1 cellular context compared by ENCODE assay signal in genomic region chr17:40411821-40412220, GRCh38.
A peak's percentile ranks its signal among the peaks of the same experiment; 100 is the strongest.
TF ChIP-seq lines count a peak whose summit lies in the region.

No MANE protein-coding gene starts in this region.

TF ChIP-seq in HepG2, 621 proteins besides CTCF, POLR2A, EP300 and RAD21:
- no peak for TF ChIP-seq ARID5B (CRISPR knock-in tag; IDR thresholded peaks at IDR 0.05)
- TF ChIP-seq TEAD3 (CRISPR knock-in tag; optimal IDR thresholded peaks at IDR 0.05; ENCODE audit: borderline replicate concordance), result no peak
- TF ChIP-seq, protein P1, sequence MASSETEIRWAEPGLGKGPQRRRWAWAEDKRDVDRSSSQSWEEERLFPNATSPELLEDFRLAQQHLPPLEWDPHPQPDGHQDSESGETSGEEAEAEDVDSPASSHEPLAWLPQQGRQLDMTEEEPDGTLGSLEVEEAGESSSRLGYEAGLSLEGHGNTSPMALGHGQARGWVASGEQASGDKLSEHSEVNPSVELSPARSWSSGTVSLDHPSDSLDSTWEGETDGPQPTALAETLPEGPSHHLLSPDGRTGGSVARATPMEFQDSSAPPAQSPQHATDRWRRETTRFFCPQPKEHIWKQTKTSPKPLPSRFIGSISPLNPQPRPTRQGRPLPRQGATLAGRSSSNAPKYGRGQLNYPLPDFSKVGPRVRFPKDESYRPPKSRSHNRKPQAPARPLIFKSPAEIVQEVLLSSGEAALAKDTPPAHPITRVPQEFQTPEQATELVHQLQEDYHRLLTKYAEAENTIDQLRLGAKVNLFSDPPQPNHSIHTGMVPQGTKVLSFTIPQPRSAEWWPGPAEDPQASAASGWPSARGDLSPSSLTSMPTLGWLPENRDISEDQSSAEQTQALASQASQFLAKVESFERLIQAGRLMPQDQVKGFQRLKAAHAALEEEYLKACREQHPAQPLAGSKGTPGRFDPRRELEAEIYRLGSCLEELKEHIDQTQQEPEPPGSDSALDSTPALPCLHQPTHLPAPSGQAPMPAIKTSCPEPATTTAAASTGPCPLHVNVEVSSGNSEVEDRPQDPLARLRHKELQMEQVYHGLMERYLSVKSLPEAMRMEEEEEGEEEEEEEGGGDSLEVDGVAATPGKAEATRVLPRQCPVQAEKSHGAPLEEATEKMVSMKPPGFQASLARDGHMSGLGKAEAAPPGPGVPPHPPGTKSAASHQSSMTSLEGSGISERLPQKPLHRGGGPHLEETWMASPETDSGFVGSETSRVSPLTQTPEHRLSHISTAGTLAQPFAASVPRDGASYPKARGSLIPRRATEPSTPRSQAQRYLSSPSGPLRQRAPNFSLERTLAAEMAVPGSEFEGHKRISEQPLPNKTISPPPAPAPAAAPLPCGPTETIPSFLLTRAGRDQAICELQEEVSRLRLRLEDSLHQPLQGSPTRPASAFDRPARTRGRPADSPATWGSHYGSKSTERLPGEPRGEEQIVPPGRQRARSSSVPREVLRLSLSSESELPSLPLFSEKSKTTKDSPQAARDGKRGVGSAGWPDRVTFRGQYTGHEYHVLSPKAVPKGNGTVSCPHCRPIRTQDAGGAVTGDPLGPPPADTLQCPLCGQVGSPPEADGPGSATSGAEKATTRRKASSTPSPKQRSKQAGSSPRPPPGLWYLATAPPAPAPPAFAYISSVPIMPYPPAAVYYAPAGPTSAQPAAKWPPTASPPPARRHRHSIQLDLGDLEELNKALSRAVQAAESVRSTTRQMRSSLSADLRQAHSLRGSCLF (CRISPR knock-in tag; IDR thresholded peaks at IDR 0.05; ENCODE audit: borderline replicate concordance), result no peak
- TF ChIP-seq ATF7 (IDR thresholded peaks at IDR 0.05), result peak; percentile 36; the same call in 1 of the 2 replicates
- TF ChIP-seq ATF7 (CRISPR knock-in tag; IDR thresholded peaks at IDR 0.05), result no peak
- peak; percentile 19; the same call in 1 of the 2 replicates for TF ChIP-seq CEBPB (IDR thresholded peaks at IDR 0.05; ENCODE audit: borderline replicate concordance, low read depth, low read length)
- peak; percentile 59; the same call in 1 of the 2 replicates for TF ChIP-seq ZNF121 (CRISPR knock-in tag; IDR thresholded peaks at IDR 0.05)
- no peak for TF ChIP-seq ZNF816 (CRISPR knock-in tag; IDR thresholded peaks at IDR 0.05; ENCODE audit: borderline replicate concordance)
- no peak for TF ChIP-seq THAP11 (CRISPR knock-in tag; IDR thresholded peaks at IDR 0.05)
